ENCODE assay signal across 26 cellular contexts in the genomic region with DNA sequence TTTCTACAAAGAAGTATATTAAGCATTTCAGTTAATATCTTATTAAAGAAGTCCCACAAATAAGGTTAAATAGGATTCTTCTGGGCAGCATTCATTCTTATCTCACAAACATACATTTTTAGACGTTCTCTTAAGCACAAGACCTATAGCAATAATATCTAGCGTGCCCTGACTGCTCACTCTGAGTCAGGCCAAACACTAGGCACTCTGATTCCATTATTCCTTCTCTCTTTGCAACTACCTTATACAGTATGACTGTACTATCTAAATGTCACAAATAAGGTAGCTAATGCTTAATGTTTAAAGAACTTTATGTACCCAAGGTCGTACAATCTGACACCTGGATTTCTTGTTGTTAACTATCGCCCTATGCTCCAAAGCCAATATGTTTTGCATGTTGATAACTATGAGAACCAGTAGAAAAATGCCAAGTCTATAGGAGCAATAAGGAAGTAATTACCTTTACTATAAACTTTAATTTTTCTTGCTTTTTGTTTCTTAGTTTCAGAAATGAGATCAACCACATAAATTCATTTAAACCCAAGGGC.
DNase-seq lines count a peak whose midpoint lies in the region; ATAC-seq and TF ChIP-seq lines count a peak whose summit lies in the region.
"Had no signal": no experiment of that assay in that cellular context is flagged by ENCODE, and none has a peak within 500 bp of the region (broad histone marks: within the 10 kb centered on the region; RNA-seq: fewer than 3 reads in every experiment).

No MANE protein-coding gene starts in this region.

- H3K27ac ChIP-seq in brain microvascular endothelial cell (peak overlapping the region; percentile 35), skeletal muscle tissue (ENCODE audit: low read depth, low read length) (peak overlapping the region; percentile 65)
- H3K27ac ChIP-seq: right lobe of liver, thoracic aorta, vagina had no signal

- H3K36me3 ChIP-seq in brain microvascular endothelial cell (replicated peaks), result no peaks in the 10 kb centered on the region
- no peaks in the 10 kb centered on the region for H3K36me3 ChIP-seq in skeletal muscle tissue (ENCODE audit: control insufficient read depth in 3 of 3, insufficient read depth in 3 of 3, low read length in 3 of 3)
- H3K36me3 ChIP-seq: right lobe of liver, thoracic aorta, vagina had no signal

- no peak overlapping the region for H3K4me3 ChIP-seq in brain microvascular endothelial cell (ENCODE audit: low read depth, low read length)
- H3K4me3 ChIP-seq in skeletal muscle tissue (ENCODE audit: low read length in 3 of 3), result no peak overlapping the region
- H3K4me3 ChIP-seq: right lobe of liver, thoracic aorta, vagina had no signal

- no peak overlapping the region for H3K9ac ChIP-seq in skeletal muscle tissue (ENCODE audit: low read depth in 1 of 3, low read length in 3 of 3)

- H3K4me1 ChIP-seq in skeletal muscle tissue (ENCODE audit: control insufficient read depth in 3 of 3, insufficient read depth in 3 of 3, low read length in 3 of 3), result peaks cover 5 to 12% (median 12%) of the 10 kb centered on the region in 3 donors

- intact Hi-C loops in left colon (cut with DNase I, micrococcal nuclease), result no loop called here

- in situ Hi-C loops in brain microvascular endothelial cell (cut with HindIII; ENCODE audit: low pct_ligation_motif_present, low sequenced_read_pairs), result no loop called here

- no peak for TF ChIP-seq CTCF in brain microvascular endothelial cell (IDR thresholded peaks at IDR 0.05; ENCODE audit: low read depth, low read length, missing control alignments)

- peak; percentile 35 for DNase-seq in LHCN-M2 (ENCODE audit: low read depth)
- no peak for DNase-seq in brain microvascular endothelial cell
- DNase-seq in left colon, result no peak
- no peak for DNase-seq in activated CD4-positive, alpha-beta T cell treated with anti-CD3 and anti-CD28 coated beads, Interleukin-2, amount 50 U/mL, for 1 hour
- DNase-seq in HT-29 (ENCODE audit: low spot score), result no peak
- DNase-seq: activated CD4-positive, alpha-beta memory T cell treated with anti-CD3 and anti-CD28 coated beads for 36 hours; activated CD8-positive, alpha-beta memory T cell treated with anti-CD3 and anti-CD28 coated beads, Interleukin-2, amount 50 U/mL, for 4 hours; activated naive CD4-positive, alpha-beta T cell treated with anti-CD3 and anti-CD28 coated beads, Interleukin-2, amount 50 U/mL, for 16 hours; central memory CD4-positive, alpha-beta T cell; islet precursor cell; NCI-H1092; NCI-H1694 treated with DMSO at 0.1 percent for 48 hours; NCI-H524; NK-92 treated with Interleukin-12 subunit alpha and Interleukin-12 subunit beta, amount 100 ng/mL, for 24 hours; posterior cingulate gyrus; right lobe of liver; SHP77 treated with DMSO at 0.1 percent for 48 hours; stimulated activated naive CD4-positive, alpha-beta T cell treated with Interleukin-2 at 50 U/mL for 16 hours; T-helper 1 cell had no signal

- ATAC-seq in left colon, result peak; percentile 81
- no peak for ATAC-seq in GM18502 (IDR thresholded peaks at IDR 0.05; ENCODE audit: poor library complexity, unreplicated experiment)
- ATAC-seq in GM21381 (IDR thresholded peaks at IDR 0.05; ENCODE audit: unreplicated experiment), result no peak
- ATAC-seq: HepG2, Panc1, right lobe of liver had no signal

- H3K27me3 ChIP-seq in brain microvascular endothelial cell (replicated peaks) (no peaks in the 10 kb centered on the region), skeletal muscle tissue (ENCODE audit: control insufficient read depth in 3 of 3, insufficient read depth in 3 of 3, low read length in 3 of 3) (no peaks in the 10 kb centered on the region)
- H3K27me3 ChIP-seq: right lobe of liver, vagina had no signal

- H3K9me3 ChIP-seq in skeletal muscle tissue (ENCODE audit: control insufficient read depth in 3 of 3, low read length in 3 of 3), result no peaks in the 10 kb centered on the region
- H3K9me3 ChIP-seq: right lobe of liver, thoracic aorta, vagina had no signal
